In genomic region chr4:176376032-176376614, GRCh38 we compare ENCODE assay signal across 9 cellular contexts. TPM values are rescaled to one million over a fixed set of nuclear protein-coding genes. Genes with fewer than 3 reads are reported as not detected.
DNase-seq lines count a peak whose midpoint lies in the region; ATAC-seq and TF ChIP-seq lines count a peak whose summit lies in the region.
"Had no signal": no experiment of that assay in that cellular context is flagged by ENCODE, and none has a peak within 500 bp of the region (broad histone marks: within the 10 kb centered on the region; RNA-seq: fewer than 3 reads in every experiment).

No MANE protein-coding gene starts in this region.

- H3K27me3 Mint-ChIP-seq in glutamatergic neuron (ENCODE audit: unreplicated experiment), result no peaks in the 10 kb centered on the region

- in situ Hi-C loops in GM13977 (cut with MboI; ENCODE audit: low pct_unique_long_range_greater_than_20kb, low sequenced_read_pairs, unreplicated experiment), result no loop called here

- H3K27me3 ChIP-seq in AG04450 (ENCODE audit: control insufficient read depth, insufficient read depth, low read length), result no peaks in the 10 kb centered on the region

- TF ChIP-seq CTCF in AG04450 (IDR thresholded peaks at IDR 0.05; ENCODE audit: low read depth, low read length), result peak; percentile 60
- peak; percentile 50 for TF ChIP-seq CTCF in GM13977 (IDR thresholded peaks at IDR 0.05; ENCODE audit: extremely low read depth, insufficient read depth, missing control alignments)
- TF ChIP-seq CTCF in glutamatergic neuron (IDR thresholded peaks at IDR 0.05; ENCODE audit: partially characterized antibody, unreplicated experiment), result peak; percentile 48

- no peak overlapping the region for H3K4me3 Mint-ChIP-seq in glutamatergic neuron (ENCODE audit: unreplicated experiment)

- CTCF ChIA-PET in AG04450 (lab: Charles Lee), result interaction anchor here (0.6 to 6.9 kb wide), 14 partner anchors 11 to 933 kb away, joined by 3 to 84 read pairs (median 4); partner anchors contain the start of genes NEIL3 and VEGFC

- H3K9me3 ChIP-seq in AG04450 (ENCODE audit: control insufficient read depth, insufficient read depth, low read length), result no peaks in the 10 kb centered on the region
- H3K9me3 ChIP-seq: HAP-1 had no signal

- no peaks in the 10 kb centered on the region for H3K4me1 Mint-ChIP-seq in glutamatergic neuron (ENCODE audit: low read depth, unreplicated experiment)

- no peaks in the 10 kb centered on the region for H3K9me3 Mint-ChIP-seq in glutamatergic neuron (ENCODE audit: unreplicated experiment)
- H3K9me3 Mint-ChIP-seq in activated naive CD4-positive, alpha-beta T cell treated with anti-CD3 and anti-CD28 coated beads, Interleukin-2, amount 50 U/mL, for 72 hours, result no peaks in the 10 kb centered on the region

- no peak overlapping the region for H3K27ac ChIP-seq in AG04450 (ENCODE audit: low read depth, low read length)

- POLR2A ChIA-PET in AG04450 (lab: Yijun Ruan, JAX), result no interaction called here

- H3K27ac Mint-ChIP-seq in glutamatergic neuron (ENCODE audit: unreplicated experiment), result no peak overlapping the region
- H3K27ac Mint-ChIP-seq in activated naive CD4-positive, alpha-beta T cell treated with anti-CD3 and anti-CD28 coated beads, Interleukin-2, amount 50 U/mL, for 72 hours, result no peak overlapping the region

- no peak for ATAC-seq in activated naive CD4-positive, alpha-beta T cell treated with anti-CD3 and anti-CD28 coated beads, Interleukin-2, amount 50 U/mL, for 72 hours
- ATAC-seq in GM18511 (IDR thresholded peaks at IDR 0.05; ENCODE audit: unreplicated experiment), result no peak

- no peak overlapping the region for H3K4me3 ChIP-seq in AG04450 (ENCODE audit: low read depth, low read length)
- H3K4me3 ChIP-seq: HAP-1 had no signal

- DNase-seq in AG04450 (ENCODE audit: low read depth, low spot score), result no peak
- DNase-seq in GM13977 (ENCODE audit: low spot score), result peak; percentile 19
- DNase-seq in RPMI7951 (ENCODE audit: low read depth), result peak; percentile 22
- no peak for DNase-seq in glutamatergic neuron
- no peak for DNase-seq in activated naive CD4-positive, alpha-beta T cell treated with anti-CD3 and anti-CD28 coated beads, Interleukin-2, amount 50 U/mL, for 72 hours (ENCODE audit: low spot score in 2 of 2)
- no peak for DNase-seq in NCI-H146 treated with DMSO at 0.1 percent for 48 hours (lab: John Stamatoyannopoulos, UW; ENCODE audit: unreplicated experiment)
- no peak for DNase-seq in NCI-H1417 treated with DMSO at 0.1 percent for 48 hours (lab: John Stamatoyannopoulos, UW)

- H3K36me3 Mint-ChIP-seq in glutamatergic neuron (ENCODE audit: unreplicated experiment), result no peaks in the 10 kb centered on the region
- H3K36me3 Mint-ChIP-seq in activated naive CD4-positive, alpha-beta T cell treated with anti-CD3 and anti-CD28 coated beads, Interleukin-2, amount 50 U/mL, for 72 hours, result no peaks in the 10 kb centered on the region

RNA-seq across cellular contexts. Expression of gene SPCS3, which starts 56.4 kb away (rescaled TPM):
- 64.0 and 84.3 TPM in 2 replicates for polyA plus RNA-seq in AG04450 (2011; rRNA removed)
- 25.2 and 43.8 TPM in 2 replicates for polyA minus RNA-seq in AG04450 (2011; rRNA and poly(A)+ RNA removed)
- 60.4 and 62.4 TPM in 2 replicates for total RNA-seq in RPMI7951 (2014; rRNA removed; shearing (Covaris generic))
- 65.9 TPM for total RNA-seq in glutamatergic neuron (ENCODE audit: unreplicated experiment)
- 100 to 1,000 TPM in 1 of 2 donors, 10 to 100 TPM in 1; 91.9 to 153 TPM for total RNA-seq in activated naive CD4-positive, alpha-beta T cell treated with anti-CD3 and anti-CD28 coated beads, Interleukin-2, amount 50 U/mL, for 72 hours

Comparison
In these comparisons a context has a peak if more than half of its experiments do, and no peak if none do; other contexts are left out.
1. DNase-seq: peak in GM13977 (single experiment) and RPMI7951 (single experiment); none in AG04450 (single experiment), glutamatergic neuron (single experiment), activated naive CD4-positive, alpha-beta T cell treated with anti-CD3 and anti-CD28 coated beads, Interleukin-2, amount 50 U/mL, for 72 hours (0 of 2), NCI-H146 treated with DMSO at 0.1 percent for 48 hours (single experiment) and NCI-H1417 treated with DMSO at 0.1 percent for 48 hours (single experiment).
2. Peak in every context shown above with its lines, with median percentiles within 50 percentile points of each other: CTCF ChIP-seq.